ENCODE assay signal across 11 cellular contexts in genomic region chr2:143468341-143468888, GRCh38.
DNase-seq lines count a peak whose midpoint lies in the region; ATAC-seq and FAIRE-seq lines count a peak whose summit lies in the region.
"Had no signal": no experiment of that assay in that cellular context is flagged by ENCODE, and none has a peak within 500 bp of the region (broad histone marks: within the 10 kb centered on the region; RNA-seq: fewer than 3 reads in every experiment).

No MANE protein-coding gene starts in this region.

- FAIRE-seq in GM18507 (lab: Jason Lieb, UNC), result peak; percentile 86

- peaks cover 11% of the 10 kb centered on the region for H3K4me1 ChIP-seq in Karpas-422 (ENCODE audit: low read length)

- no peaks in the 10 kb centered on the region for H3K36me3 ChIP-seq in Karpas-422 (ENCODE audit: insufficient read depth, low read length)

- ATAC-seq in GM19395 (IDR thresholded peaks at IDR 0.05; ENCODE audit: unreplicated experiment) (peak; percentile 79), HG02884 (IDR thresholded peaks at IDR 0.05; ENCODE audit: unreplicated experiment) (peak; percentile 80)

- no peaks in the 10 kb centered on the region for H3K9me2 ChIP-seq in Karpas-422 (replicated peaks; ENCODE audit: insufficient read depth, low read length)

- no peak overlapping the region for H3K4me2 ChIP-seq in Karpas-422 (ENCODE audit: low read depth, low read length, poor library complexity, severe bottlenecking)

- H3K27ac ChIP-seq in Karpas-422 (ENCODE audit: low read length), result no peak overlapping the region
- H3K27ac ChIP-seq: RWPE1 had no signal

- H3K9me3 ChIP-seq in Karpas-422 (ENCODE audit: low read length), result no peaks in the 10 kb centered on the region

- H3K4me3 ChIP-seq in Karpas-422 (ENCODE audit: low read length), result no peak overlapping the region

- H3K9ac ChIP-seq in Karpas-422 (ENCODE audit: low read length), result no peak overlapping the region

- no peaks in the 10 kb centered on the region for H3K79me2 ChIP-seq in Karpas-422 (ENCODE audit: low read length)

- no peak overlapping the region for H2AFZ ChIP-seq in Karpas-422 (ENCODE audit: low read length)

- no peaks in the 10 kb centered on the region for H3K27me3 ChIP-seq in Karpas-422 (ENCODE audit: low read length)

- no peak for DNase-seq in GM18507 (ENCODE audit: extremely low spot score, insufficient read length, low read depth)
- peak; percentile 33 for DNase-seq in Karpas-422
- DNase-seq in D341Med (ENCODE audit: low spot score), result no peak
- no peak for DNase-seq in NCI-H748 treated with DMSO at 0.1 percent for 48 hours (lab: John Stamatoyannopoulos, UW)
- no peak for DNase-seq in NCI-H748 (lab: John Stamatoyannopoulos, UW; ENCODE audit: unreplicated experiment)
- DNase-seq in germinal center (ENCODE audit: low spot score), result no peak
- DNase-seq: activated CD4-positive, CD25-positive, alpha-beta regulatory T cell treated with anti-CD3 and anti-CD28 coated beads, Interleukin-2, amount 50 U/mL, for 72 hours; H9 had no signal

- H4K20me1 ChIP-seq in Karpas-422 (ENCODE audit: insufficient read depth, low read depth, low read length), result no peaks in the 10 kb centered on the region
